In genomic region chr11:82901165-82901938, GRCh38 we compare ENCODE assay signal across 8 cellular contexts. TPM values are rescaled to one million over a fixed set of nuclear protein-coding genes. Genes with fewer than 3 reads are reported as not detected.
DNase-seq lines count a peak whose midpoint lies in the region; ATAC-seq and TF ChIP-seq lines count a peak whose summit lies in the region.

DDIAS (plus strand) TSS chr11:82901736; CDS start chr11:82914739, 13,003 bp downstream.

- peaks cover 0 to 8% of the 10 kb centered on the region in 2 donors for H3K36me3 Mint-ChIP-seq in CD4-positive, alpha-beta memory T cell

- ATAC-seq in GM19467 (IDR thresholded peaks at IDR 0.05; ENCODE audit: unreplicated experiment) = peak; percentile 67
- peak; percentile 77 for ATAC-seq in lung (ENCODE audit: insufficient read depth, low FRiP score)

- no peak for TF ChIP-seq CTCF in lung (IDR thresholded peaks at IDR 0.05; ENCODE audit: control extremely low read depth, extremely low read depth)

- H3K4me1 ChIP-seq in CD4-positive, alpha-beta memory T cell (ENCODE audit: insufficient read depth, low read length) = peaks cover 31% of the 10 kb centered on the region
- H3K4me1 ChIP-seq in lung (ENCODE audit: control insufficient read depth in 2 of 2, insufficient read depth in 2 of 2, low read length in 2 of 2) = peaks cover 5 to 15% of the 10 kb centered on the region in 2 donors

- no peaks in the 10 kb centered on the region for H3K9me3 ChIP-seq in CD4-positive, alpha-beta memory T cell (ENCODE audit: control insufficient read depth in 1 of 2, low read length in 2 of 2)
- H3K9me3 ChIP-seq in lung (ENCODE audit: control insufficient read depth in 2 of 2, insufficient read depth in 1 of 2, low read length in 1 of 2) = no peaks in the 10 kb centered on the region

- POLR2A ChIA-PET in CD4-positive, alpha-beta memory T cell (lab: Charles Lee; ENCODE audit: partially characterized antibody) = interaction anchor here (0.7 to 3.6 kb wide), 37 partner anchors 9 to 384 kb away, joined by 3 to 124 read pairs (median 5); partner anchors contain the start of genes ANKRD42, CCDC90B, PCF11 and RAB30

- peak; percentile 93 to 98 (median 95) for DNase-seq in CD4-positive, alpha-beta memory T cell
- peak; percentile 94 for DNase-seq in HS-27A (ENCODE audit: low read depth)
- peak; percentile 92 for DNase-seq in NK-92 treated with Interleukin-12 subunit alpha and Interleukin-12 subunit beta, amount 100 ng/mL, for 24 hours (lab: John Stamatoyannopoulos, UW)
- peak; percentile 93 for DNase-seq in activated CD8-positive, alpha-beta memory T cell treated with anti-CD3 and anti-CD28 coated beads for 24 hours
- DNase-seq in effector CD8-positive, alpha-beta T cell (lab: John Stamatoyannopoulos, UW) = peak; percentile 91
- peak; percentile 96 for DNase-seq in lung (ENCODE audit: low spot score)
- peak; percentile 71 to 85 (median 84) for DNase-seq in stimulated activated CD4-positive, alpha-beta T cell treated with anti-CD3 and anti-CD28 coated beads, TNF-alpha, amount 100 ng/mL, for 4 hours (ENCODE audit: low read depth in 3 of 3)

- peaks cover 0 to 1% (median 0%) of the 10 kb centered on the region in 8 donors for H3K9me3 Mint-ChIP-seq in CD4-positive, alpha-beta memory T cell

- peak within 1 kb of the TSS; percentile 95 to 100 (median 98) for H3K4me3 Mint-ChIP-seq in CD4-positive, alpha-beta memory T cell

- no peaks in the 10 kb centered on the region for H3K27me3 ChIP-seq in CD4-positive, alpha-beta memory T cell (ENCODE audit: insufficient read depth, low read length)
- H3K27me3 ChIP-seq in lung (ENCODE audit: control insufficient read depth, insufficient read depth) = no peaks in the 10 kb centered on the region

- no peaks in the 10 kb centered on the region for H3K27me3 Mint-ChIP-seq in CD4-positive, alpha-beta memory T cell

- intact Hi-C loops in CD4-positive, alpha-beta memory T cell (cut with micrococcal nuclease) = loop anchor here (1.0 to 2.0 kb wide), 6 partner anchors 27 to 385 kb away; partner anchors contain the start of genes ANKRD42, CCDC90B and RAB30

- WGBS in lung, 2 donors = 1% methylated on average over 49 of the region's 49 CpGs

- H3K36me3 ChIP-seq in CD4-positive, alpha-beta memory T cell (ENCODE audit: insufficient read depth, low read length) = no peaks in the 10 kb centered on the region
- H3K36me3 ChIP-seq in lung (ENCODE audit: control insufficient read depth in 2 of 2, insufficient read depth in 2 of 2, low read length in 2 of 2) = no peaks in the 10 kb centered on the region

- peak within 1 kb of the TSS; percentile 95 to 100 (median 100) for H3K27ac Mint-ChIP-seq in CD4-positive, alpha-beta memory T cell

- peaks cover 14 to 40% (median 34%) of the 10 kb centered on the region in 4 donors for H3K4me1 Mint-ChIP-seq in CD4-positive, alpha-beta memory T cell

- peak within 1 kb of the TSS; percentile 92 for H3K27ac ChIP-seq in CD4-positive, alpha-beta memory T cell (ENCODE audit: low read depth, low read length)
- peak within 1 kb of the TSS; percentile 64 to 93 for H3K27ac ChIP-seq in lung (ENCODE audit: low read depth in 1 of 2, low read length in 1 of 2)

- CTCF ChIA-PET in CD4-positive, alpha-beta memory T cell (lab: Charles Lee; ENCODE audit: partially characterized antibody) = interaction anchor here (0.9 to 11.8 kb wide), 19 partner anchors 10 to 391 kb away, joined by 3 to 107 read pairs (median 4); partner anchors contain the start of genes CCDC90B and PCF11

- H3K4me3 ChIP-seq in CD4-positive, alpha-beta memory T cell (ENCODE audit: low read length in 2 of 2) = peak within 1 kb of the TSS; percentile 59 to 82
- H3K4me3 ChIP-seq in lung = peak within 1 kb of the TSS; percentile 55

RNA-seq across cellular contexts. Expression of gene DDIAS, which starts in this region (rescaled TPM):
- total RNA-seq in CD4-positive, alpha-beta memory T cell = under 1 TPM; 0.67 to 0.86 TPM
- 1 to 10 TPM in 1 of 2 donors, not detected in 1; 2.4 TPM for polyA plus RNA-seq in CD4-positive, alpha-beta memory T cell
- total RNA-seq in lung = 1 to 10 TPM; 2.1 to 2.8 TPM
- under 1 TPM; 0.71 to 0.78 TPM for polyA plus RNA-seq in lung

Comparison
In these comparisons a context has a peak if more than half of its experiments do, and no peak if none do; other contexts are left out.
1. Peak in every context shown above with its lines: DNase-seq, ATAC-seq, H3K4me3 ChIP-seq and H3K27ac ChIP-seq.